8 cellular contexts compared by ENCODE assay signal in genomic region chr6:21593412-21593926, GRCh38.
A peak's percentile ranks its signal among the peaks of the same experiment; 100 is the strongest.
DNase-seq lines count a peak whose midpoint lies in the region; ATAC-seq and FAIRE-seq lines count a peak whose summit lies in the region.

Gene SOX4 (plus strand): TSS chr6:21593751. CDS start chr6:21594535, 784 bp downstream.

- peak within 1 kb of the TSS; percentile 80 for H3K4me3 ChIP-seq in skeletal muscle cell (ENCODE audit: low read depth, low read length)

- H3K36me3 Mint-ChIP-seq in central memory CD8-positive, alpha-beta T cell (ENCODE audit: insufficient read depth) = peaks cover 13% of the 10 kb centered on the region

- ATAC-seq in GM18909 (IDR thresholded peaks at IDR 0.05; ENCODE audit: poor library complexity, unreplicated experiment) (peak; percentile 67), HG03103 (IDR thresholded peaks at IDR 0.05; ENCODE audit: low read depth, unreplicated experiment) (peak; percentile 60)
- ATAC-seq in central memory CD8-positive, alpha-beta T cell (replicated peaks; ENCODE audit: extremely low read depth, poor library complexity, severe bottlenecking) = peak; percentile 44

- peaks cover 26% of the 10 kb centered on the region for H3K4me1 Mint-ChIP-seq in central memory CD8-positive, alpha-beta T cell

- DNase-seq in AML-193 (lab: John Stamatoyannopoulos, UW) = peak; percentile 67 to 70
- DNase-seq in NCI-H2107 (lab: John Stamatoyannopoulos, UW) = peak; percentile 77
- DNase-seq in central memory CD8-positive, alpha-beta T cell (ENCODE audit: low spot score in 2 of 2) = peak; percentile 34 to 43
- DNase-seq in iPS-NIHi11 (ENCODE audit: low spot score) = peak; percentile 91
- DNase-seq in skeletal muscle cell (ENCODE audit: low read depth) = peak; percentile 91

- no peaks in the 10 kb centered on the region for H3K9me3 Mint-ChIP-seq in central memory CD8-positive, alpha-beta T cell

- no peak within 1 kb of the TSS for H3K4me3 Mint-ChIP-seq in central memory CD8-positive, alpha-beta T cell

- H3K27ac Mint-ChIP-seq in central memory CD8-positive, alpha-beta T cell (ENCODE audit: low read depth) = no peak within 1 kb of the TSS

- FAIRE-seq in TTC549 (lab: Jason Lieb, UNC) = peak; percentile 95

- H3K27me3 Mint-ChIP-seq in central memory CD8-positive, alpha-beta T cell = peaks cover 38% of the 10 kb centered on the region

Comparison
In these comparisons a context has a peak if more than half of its experiments do, and no peak if none do; other contexts are left out.
1. Peak in every context shown above with its lines: DNase-seq, ATAC-seq and H3K4me3 ChIP-seq.
2. DNase-seq: peak in every context shown above with its lines; median percentile 91 in iPS-NIHi11; 91 in skeletal muscle cell; 77 in NCI-H2107; 68 in AML-193; 38 in central memory CD8-positive, alpha-beta T cell.